Comparison of ENCODE assay signal across 3 cellular contexts in the genomic region with DNA sequence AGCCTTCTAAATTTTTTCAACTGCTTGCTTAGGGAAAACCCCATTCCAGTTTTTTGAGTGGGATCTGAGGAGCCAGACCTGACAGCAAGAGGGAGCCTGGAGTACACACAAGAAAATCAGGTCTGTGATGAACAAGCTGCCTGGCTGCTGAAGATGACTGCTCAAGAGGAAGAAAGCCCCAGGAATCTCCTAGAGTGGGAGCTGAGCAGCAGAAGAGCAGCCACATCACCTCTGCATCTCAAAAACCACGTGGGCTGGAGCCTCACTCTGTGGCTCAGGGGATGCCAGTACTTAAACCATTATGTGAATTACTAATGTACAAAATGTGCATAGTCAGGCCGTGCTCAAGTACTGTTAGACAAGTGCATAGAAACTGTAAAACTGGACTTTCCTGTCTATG.
TF ChIP-seq lines count a peak whose summit lies in the region.

No MANE protein-coding gene starts in this region.

TF ChIP-seq in liver, 16 proteins besides CTCF, POLR2A, EP300 and RAD21 (continued from another document):
- TF ChIP-seq, protein P1, sequence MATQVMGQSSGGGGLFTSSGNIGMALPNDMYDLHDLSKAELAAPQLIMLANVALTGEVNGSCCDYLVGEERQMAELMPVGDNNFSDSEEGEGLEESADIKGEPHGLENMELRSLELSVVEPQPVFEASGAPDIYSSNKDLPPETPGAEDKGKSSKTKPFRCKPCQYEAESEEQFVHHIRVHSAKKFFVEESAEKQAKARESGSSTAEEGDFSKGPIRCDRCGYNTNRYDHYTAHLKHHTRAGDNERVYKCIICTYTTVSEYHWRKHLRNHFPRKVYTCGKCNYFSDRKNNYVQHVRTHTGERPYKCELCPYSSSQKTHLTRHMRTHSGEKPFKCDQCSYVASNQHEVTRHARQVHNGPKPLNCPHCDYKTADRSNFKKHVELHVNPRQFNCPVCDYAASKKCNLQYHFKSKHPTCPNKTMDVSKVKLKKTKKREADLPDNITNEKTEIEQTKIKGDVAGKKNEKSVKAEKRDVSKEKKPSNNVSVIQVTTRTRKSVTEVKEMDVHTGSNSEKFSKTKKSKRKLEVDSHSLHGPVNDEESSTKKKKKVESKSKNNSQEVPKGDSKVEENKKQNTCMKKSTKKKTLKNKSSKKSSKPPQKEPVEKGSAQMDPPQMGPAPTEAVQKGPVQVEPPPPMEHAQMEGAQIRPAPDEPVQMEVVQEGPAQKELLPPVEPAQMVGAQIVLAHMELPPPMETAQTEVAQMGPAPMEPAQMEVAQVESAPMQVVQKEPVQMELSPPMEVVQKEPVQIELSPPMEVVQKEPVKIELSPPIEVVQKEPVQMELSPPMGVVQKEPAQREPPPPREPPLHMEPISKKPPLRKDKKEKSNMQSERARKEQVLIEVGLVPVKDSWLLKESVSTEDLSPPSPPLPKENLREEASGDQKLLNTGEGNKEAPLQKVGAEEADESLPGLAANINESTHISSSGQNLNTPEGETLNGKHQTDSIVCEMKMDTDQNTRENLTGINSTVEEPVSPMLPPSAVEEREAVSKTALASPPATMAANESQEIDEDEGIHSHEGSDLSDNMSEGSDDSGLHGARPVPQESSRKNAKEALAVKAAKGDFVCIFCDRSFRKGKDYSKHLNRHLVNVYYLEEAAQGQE (IDR thresholded peaks at IDR 0.05) = no peak
- TF ChIP-seq YY1 (IDR thresholded peaks at IDR 0.05) (no peak), TAF1 (conservative IDR thresholded peaks at IDR 0.05) (no peak), HNF4A (conservative IDR thresholded peaks at IDR 0.05) (no peak), SP1 (IDR thresholded peaks at IDR 0.05) (no peak)
- TF ChIP-seq, protein P2, sequence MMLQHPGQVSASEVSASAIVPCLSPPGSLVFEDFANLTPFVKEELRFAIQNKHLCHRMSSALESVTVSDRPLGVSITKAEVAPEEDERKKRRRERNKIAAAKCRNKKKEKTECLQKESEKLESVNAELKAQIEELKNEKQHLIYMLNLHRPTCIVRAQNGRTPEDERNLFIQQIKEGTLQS (IDR thresholded peaks at IDR 0.05) = no peak

TF ChIP-seq in HepG2, 621 proteins besides CTCF, POLR2A, EP300 and RAD21:
- no peak for TF ChIP-seq MZF1 (CRISPR knock-in tag; IDR thresholded peaks at IDR 0.05; ENCODE audit: borderline replicate concordance)
- TF ChIP-seq AKAP8 (CRISPR knock-in tag; IDR thresholded peaks at IDR 0.05) = no peak
- no peak for TF ChIP-seq TAF15 (IDR thresholded peaks at IDR 0.05; ENCODE audit: low read depth, low read length, poor library complexity, severe bottlenecking)
- TF ChIP-seq, protein P3, sequence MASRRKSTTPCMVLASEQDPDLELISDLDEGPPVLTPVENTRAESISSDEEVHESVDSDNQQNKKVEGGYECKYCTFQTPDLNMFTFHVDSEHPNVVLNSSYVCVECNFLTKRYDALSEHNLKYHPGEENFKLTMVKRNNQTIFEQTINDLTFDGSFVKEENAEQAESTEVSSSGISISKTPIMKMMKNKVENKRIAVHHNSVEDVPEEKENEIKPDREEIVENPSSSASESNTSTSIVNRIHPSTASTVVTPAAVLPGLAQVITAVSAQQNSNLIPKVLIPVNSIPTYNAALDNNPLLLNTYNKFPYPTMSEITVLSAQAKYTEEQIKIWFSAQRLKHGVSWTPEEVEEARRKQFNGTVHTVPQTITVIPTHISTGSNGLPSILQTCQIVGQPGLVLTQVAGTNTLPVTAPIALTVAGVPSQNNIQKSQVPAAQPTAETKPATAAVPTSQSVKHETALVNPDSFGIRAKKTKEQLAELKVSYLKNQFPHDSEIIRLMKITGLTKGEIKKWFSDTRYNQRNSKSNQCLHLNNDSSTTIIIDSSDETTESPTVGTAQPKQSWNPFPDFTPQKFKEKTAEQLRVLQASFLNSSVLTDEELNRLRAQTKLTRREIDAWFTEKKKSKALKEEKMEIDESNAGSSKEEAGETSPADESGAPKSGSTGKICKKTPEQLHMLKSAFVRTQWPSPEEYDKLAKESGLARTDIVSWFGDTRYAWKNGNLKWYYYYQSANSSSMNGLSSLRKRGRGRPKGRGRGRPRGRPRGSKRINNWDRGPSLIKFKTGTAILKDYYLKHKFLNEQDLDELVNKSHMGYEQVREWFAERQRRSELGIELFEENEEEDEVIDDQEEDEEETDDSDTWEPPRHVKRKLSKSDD (CRISPR knock-in tag; IDR thresholded peaks at IDR 0.05; ENCODE audit: low read depth) = no peak
- no peak for TF ChIP-seq HOXA9 (CRISPR knock-in tag; IDR thresholded peaks at IDR 0.05; ENCODE audit: borderline replicate concordance)
- no peak for TF ChIP-seq TOPORS (CRISPR knock-in tag; IDR thresholded peaks at IDR 0.05)
- no peak for TF ChIP-seq ZNF558 (CRISPR knock-in tag; IDR thresholded peaks at IDR 0.05; ENCODE audit: borderline replicate concordance)
- TF ChIP-seq GLI4 (CRISPR knock-in tag; IDR thresholded peaks at IDR 0.05; ENCODE audit: borderline replicate concordance) = no peak
- TF ChIP-seq, protein P4, sequence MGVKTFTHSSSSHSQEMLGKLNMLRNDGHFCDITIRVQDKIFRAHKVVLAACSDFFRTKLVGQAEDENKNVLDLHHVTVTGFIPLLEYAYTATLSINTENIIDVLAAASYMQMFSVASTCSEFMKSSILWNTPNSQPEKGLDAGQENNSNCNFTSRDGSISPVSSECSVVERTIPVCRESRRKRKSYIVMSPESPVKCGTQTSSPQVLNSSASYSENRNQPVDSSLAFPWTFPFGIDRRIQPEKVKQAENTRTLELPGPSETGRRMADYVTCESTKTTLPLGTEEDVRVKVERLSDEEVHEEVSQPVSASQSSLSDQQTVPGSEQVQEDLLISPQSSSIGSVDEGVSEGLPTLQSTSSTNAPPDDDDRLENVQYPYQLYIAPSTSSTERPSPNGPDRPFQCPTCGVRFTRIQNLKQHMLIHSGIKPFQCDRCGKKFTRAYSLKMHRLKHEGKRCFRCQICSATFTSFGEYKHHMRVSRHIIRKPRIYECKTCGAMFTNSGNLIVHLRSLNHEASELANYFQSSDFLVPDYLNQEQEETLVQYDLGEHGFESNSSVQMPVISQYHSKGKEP (CRISPR knock-in tag; IDR thresholded peaks at IDR 0.05) = no peak
TF ChIP-seq in HepG2: peak in this region for 0.

TF ChIP-seq in WTC11, 78 proteins besides CTCF, POLR2A, EP300 and RAD21:
- TF ChIP-seq, protein P5, sequence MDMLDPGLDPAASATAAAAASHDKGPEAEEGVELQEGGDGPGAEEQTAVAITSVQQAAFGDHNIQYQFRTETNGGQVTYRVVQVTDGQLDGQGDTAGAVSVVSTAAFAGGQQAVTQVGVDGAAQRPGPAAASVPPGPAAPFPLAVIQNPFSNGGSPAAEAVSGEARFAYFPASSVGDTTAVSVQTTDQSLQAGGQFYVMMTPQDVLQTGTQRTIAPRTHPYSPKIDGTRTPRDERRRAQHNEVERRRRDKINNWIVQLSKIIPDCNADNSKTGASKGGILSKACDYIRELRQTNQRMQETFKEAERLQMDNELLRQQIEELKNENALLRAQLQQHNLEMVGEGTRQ (CRISPR knock-in tag; IDR thresholded peaks at IDR 0.05) = no peak
- TF ChIP-seq ETV6 (CRISPR knock-in tag; IDR thresholded peaks at IDR 0.05) = no peak
- TF ChIP-seq ATF1 (CRISPR knock-in tag; IDR thresholded peaks at IDR 0.05) = no peak
- no peak for TF ChIP-seq MYBL2 (CRISPR knock-in tag; IDR thresholded peaks at IDR 0.05)
- TF ChIP-seq TP53 (CRISPR knock-in tag; IDR thresholded peaks at IDR 0.05) = no peak
- TF ChIP-seq SMAD4 (CRISPR knock-in tag; IDR thresholded peaks at IDR 0.05) = no peak
- no peak for TF ChIP-seq MXD4 (CRISPR knock-in tag; IDR thresholded peaks at IDR 0.05; ENCODE audit: borderline replicate concordance)
- TF ChIP-seq, protein P6, sequence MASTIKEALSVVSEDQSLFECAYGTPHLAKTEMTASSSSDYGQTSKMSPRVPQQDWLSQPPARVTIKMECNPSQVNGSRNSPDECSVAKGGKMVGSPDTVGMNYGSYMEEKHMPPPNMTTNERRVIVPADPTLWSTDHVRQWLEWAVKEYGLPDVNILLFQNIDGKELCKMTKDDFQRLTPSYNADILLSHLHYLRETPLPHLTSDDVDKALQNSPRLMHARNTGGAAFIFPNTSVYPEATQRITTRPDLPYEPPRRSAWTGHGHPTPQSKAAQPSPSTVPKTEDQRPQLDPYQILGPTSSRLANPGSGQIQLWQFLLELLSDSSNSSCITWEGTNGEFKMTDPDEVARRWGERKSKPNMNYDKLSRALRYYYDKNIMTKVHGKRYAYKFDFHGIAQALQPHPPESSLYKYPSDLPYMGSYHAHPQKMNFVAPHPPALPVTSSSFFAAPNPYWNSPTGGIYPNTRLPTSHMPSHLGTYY (CRISPR knock-in tag; IDR thresholded peaks at IDR 0.05) = no peak
- TF ChIP-seq FOXP1 (CRISPR knock-in tag; IDR thresholded peaks at IDR 0.05; ENCODE audit: borderline replicate concordance) = no peak
- TF ChIP-seq, protein P7, sequence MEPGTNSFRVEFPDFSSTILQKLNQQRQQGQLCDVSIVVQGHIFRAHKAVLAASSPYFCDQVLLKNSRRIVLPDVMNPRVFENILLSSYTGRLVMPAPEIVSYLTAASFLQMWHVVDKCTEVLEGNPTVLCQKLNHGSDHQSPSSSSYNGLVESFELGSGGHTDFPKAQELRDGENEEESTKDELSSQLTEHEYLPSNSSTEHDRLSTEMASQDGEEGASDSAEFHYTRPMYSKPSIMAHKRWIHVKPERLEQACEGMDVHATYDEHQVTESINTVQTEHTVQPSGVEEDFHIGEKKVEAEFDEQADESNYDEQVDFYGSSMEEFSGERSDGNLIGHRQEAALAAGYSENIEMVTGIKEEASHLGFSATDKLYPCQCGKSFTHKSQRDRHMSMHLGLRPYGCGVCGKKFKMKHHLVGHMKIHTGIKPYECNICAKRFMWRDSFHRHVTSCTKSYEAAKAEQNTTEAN (CRISPR knock-in tag; IDR thresholded peaks at IDR 0.05) = no peak
- no peak for TF ChIP-seq ZNF317 (CRISPR knock-in tag; IDR thresholded peaks at IDR 0.05; ENCODE audit: borderline replicate concordance, low read depth)
- no peak for TF ChIP-seq RELA (CRISPR knock-in tag; IDR thresholded peaks at IDR 0.05; ENCODE audit: borderline replicate concordance)
- TF ChIP-seq ZBTB21 (CRISPR knock-in tag; IDR thresholded peaks at IDR 0.05; ENCODE audit: borderline replicate concordance) = no peak
- no peak for TF ChIP-seq OVOL2 (CRISPR knock-in tag; IDR thresholded peaks at IDR 0.05; ENCODE audit: borderline replicate concordance)
- TF ChIP-seq ZNF121 (CRISPR knock-in tag; IDR thresholded peaks at IDR 0.05) = no peak
- TF ChIP-seq NR3C1 (CRISPR knock-in tag; conservative IDR thresholded peaks at IDR 0.05; ENCODE audit: low read depth) = no peak
- no peak for TF ChIP-seq CBFB (CRISPR knock-in tag; IDR thresholded peaks at IDR 0.05; ENCODE audit: low read depth)
- no peak for TF ChIP-seq KAT7 (CRISPR knock-in tag; IDR thresholded peaks at IDR 0.05; ENCODE audit: borderline replicate concordance)
- TF ChIP-seq CREM (CRISPR knock-in tag; IDR thresholded peaks at IDR 0.05) = no peak
- TF ChIP-seq, protein P8, sequence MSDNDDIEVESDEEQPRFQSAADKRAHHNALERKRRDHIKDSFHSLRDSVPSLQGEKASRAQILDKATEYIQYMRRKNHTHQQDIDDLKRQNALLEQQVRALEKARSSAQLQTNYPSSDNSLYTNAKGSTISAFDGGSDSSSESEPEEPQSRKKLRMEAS (CRISPR knock-in tag; IDR thresholded peaks at IDR 0.05) = no peak
